8 cellular contexts compared by ENCODE assay signal in genomic region chrX:147343467-147343866, GRCh38.
"Had no signal": no experiment of that assay in that cellular context is flagged by ENCODE, and none has a peak within 500 bp of the region (broad histone marks: within the 10 kb centered on the region; RNA-seq: fewer than 3 reads in every experiment).

No MANE protein-coding gene starts in this region.

- H3K4me1 ChIP-seq: HAP-1 had no signal

- DNase-seq: GM23248, GOT3, H7, HFFc6, IMR-90, KG1 had no signal

- H3K4me3 ChIP-seq: GM23248, HAP-1 had no signal

- FAIRE-seq: HTR-8/SVneo had no signal

- H3K36me3 ChIP-seq: HAP-1 had no signal

- H3K9me3 ChIP-seq: HAP-1 had no signal

- H3K27ac ChIP-seq: GM23248 had no signal
